Comparison of ENCODE assay signal across 2 cellular contexts in genomic region chr10:104151737-104152136, GRCh38.
A peak's percentile ranks its signal among the peaks of the same experiment; 100 is the strongest.
TF ChIP-seq lines count a peak whose summit lies in the region.

No MANE protein-coding gene starts in this region.

TF ChIP-seq in HepG2, 621 proteins besides CTCF, POLR2A, EP300 and RAD21:
- TF ChIP-seq ZFP1 (CRISPR knock-in tag; IDR thresholded peaks at IDR 0.05) (peak; percentile 95; the same call in 1 of the 2 replicates), MTF1 (CRISPR knock-in tag; IDR thresholded peaks at IDR 0.05) (no peak)

TF ChIP-seq in K562, 482 proteins besides CTCF, POLR2A, EP300 and RAD21:
- TF ChIP-seq ZFP1 (CRISPR knock-in tag; IDR thresholded peaks at IDR 0.05) (0 out of 2 replicates have a peak, but pooled peaks have one; percentile 63), ZKSCAN8 (CRISPR knock-in tag; IDR thresholded peaks at IDR 0.05) (no peak)
